In genomic region chr1:119783354-119784126, GRCh38 we compare ENCODE assay signal across 1 cellular context.
TF ChIP-seq lines count a peak whose summit lies in the region.

No MANE protein-coding gene starts in this region.

TF ChIP-seq in H1, 55 proteins besides CTCF, POLR2A, EP300 and RAD21:
- TF ChIP-seq HDAC6 (IDR thresholded peaks at IDR 0.05; ENCODE audit: low read depth, low read length) (no peak), CEBPB (IDR thresholded peaks at IDR 0.05; ENCODE audit: low read depth, low read length) (peak; percentile 64; the same call in 1 of the 2 replicates)
